In the genomic region with DNA sequence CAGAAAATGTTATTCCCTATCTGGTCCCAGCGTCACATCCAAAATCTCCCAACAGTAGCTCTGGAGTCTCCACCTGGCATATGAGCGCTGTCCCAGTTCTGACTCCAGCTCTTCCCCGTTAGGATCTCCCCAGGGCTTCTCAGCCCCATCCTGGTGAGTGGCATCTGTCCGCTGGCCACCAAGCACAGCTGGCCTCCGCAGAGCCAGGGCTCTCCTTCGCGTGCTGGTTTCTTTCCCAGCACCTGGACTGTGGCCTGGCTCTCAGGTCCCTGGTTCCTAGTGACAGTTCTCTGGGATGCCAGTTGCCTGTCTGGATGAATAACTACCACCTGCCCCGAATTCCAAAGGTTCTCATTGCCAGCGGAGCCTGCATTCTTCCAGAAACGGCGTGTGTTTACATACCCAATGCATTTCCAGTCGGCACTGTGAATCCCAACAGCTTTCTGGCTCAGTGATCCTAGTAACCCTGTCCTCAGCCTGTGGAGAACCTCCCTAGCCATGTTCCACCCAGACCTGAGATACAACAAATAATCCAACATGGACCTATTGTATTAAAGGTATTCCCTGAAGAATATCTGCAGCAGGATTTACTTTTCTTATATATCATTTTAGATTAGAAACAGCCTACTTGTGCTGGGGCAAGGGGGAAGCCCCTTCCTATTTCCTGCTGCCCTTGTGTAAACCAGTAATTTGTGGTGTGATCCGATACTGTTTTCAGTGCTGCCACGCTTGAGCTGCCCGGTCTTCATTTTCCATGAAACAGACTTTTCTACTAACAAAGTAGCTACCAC, we compare ENCODE assay signal across 23 cellular contexts.
DNase-seq lines count a peak whose midpoint lies in the region; ATAC-seq, FAIRE-seq and TF ChIP-seq lines count a peak whose summit lies in the region.
"Had no signal": no experiment of that assay in that cellular context is flagged by ENCODE, and none has a peak within 500 bp of the region (broad histone marks: within the 10 kb centered on the region; RNA-seq: fewer than 3 reads in every experiment).

No MANE protein-coding gene starts in this region.

- H4K20me1 ChIP-seq in GM12878 (ENCODE audit: control insufficient read depth, insufficient read depth), result no peaks in the 10 kb centered on the region

- no peak for TF ChIP-seq EP300 in GM12878 (IDR thresholded peaks at IDR 0.05; ENCODE audit: borderline replicate concordance in 1 of 2, control insufficient read depth in 1 of 2, low read depth in 2 of 2, low read length in 2 of 2)

- TF ChIP-seq RAD21 in GM12878 (IDR thresholded peaks at IDR 0.05; ENCODE audit: insufficient read depth, low read depth, low read length), result no peak

- ATAC-seq in GM18520 (IDR thresholded peaks at IDR 0.05; ENCODE audit: unreplicated experiment), result peak; percentile 60
- peak; percentile 79 for ATAC-seq in GM21381 (IDR thresholded peaks at IDR 0.05; ENCODE audit: unreplicated experiment)
- ATAC-seq in HG02981 (IDR thresholded peaks at IDR 0.05; ENCODE audit: unreplicated experiment), result peak; percentile 59
- ATAC-seq in GM12878, result peak; percentile 94
- ATAC-seq: activated CD8-positive, alpha-beta T cell treated with anti-CD3 and anti-CD28 coated beads, Interleukin-2, amount 10 ng/mL, durations not matched to agents 7 days and 5 days; effector memory CD8-positive, alpha-beta T cell; left colon had no signal

- WGBS in GM12878 (ENCODE audit: insufficient coverage, insufficient replicate concordance, low lambda C conversion rate, missing lambda C conversion rate), result 27% methylated on average over 15 of the region's 15 CpGs

- no peak overlapping the region for H3K9ac ChIP-seq in GM12878 (ENCODE audit: control insufficient read depth, insufficient read depth, low read length)
- H3K9ac ChIP-seq: KMS-11, SK-N-SH had no signal

- H3K4me2 ChIP-seq in GM12878 (ENCODE audit: control insufficient read depth, insufficient read depth), result no peak overlapping the region
- H3K4me2 ChIP-seq: KMS-11, SK-N-SH had no signal

- SMC1A ChIA-PET in GM12878 (lab: Charles Lee; ENCODE audit: uncharacterized antibody, unreplicated experiment), result interaction anchor here (1.0 to 3.5 kb wide), 4 partner anchors 13 to 117 kb away, joined by 3 to 12 read pairs (median 4); no protein-coding TSS in a partner anchor

- H3K9me3 ChIP-seq in GM12878 (replicated peaks; ENCODE audit: control insufficient read depth, insufficient read depth, low read length) (no peaks in the 10 kb centered on the region; the same call in 2 of the 3 replicates), ascending aorta (peaks cover 0 to 5% of the 10 kb centered on the region in 2 donors)
- H3K9me3 ChIP-seq: prostate gland, SK-N-SH had no signal

- H3K4me3 ChIP-seq in GM12878 (no peak overlapping the region), ascending aorta (no peak overlapping the region)
- H3K4me3 ChIP-seq: prostate gland had no signal

- RAD21 ChIA-PET in GM12878 (lab: Charles Lee; ENCODE audit: unreplicated experiment), result no interaction called here

- DNase-seq in GM12878 (ENCODE audit: low read depth, low spot score) (no peak), mucosa of gallbladder (ENCODE audit: low spot score) (no peak), DMS 273 (lab: John Stamatoyannopoulos, UW; ENCODE audit: unreplicated experiment) (no peak), GF-D8 (lab: John Stamatoyannopoulos, UW) (no peak), ascending aorta (ENCODE audit: low spot score in 2 of 2) (no peak)
- DNase-seq: activated CD4-positive, CD25-positive, alpha-beta regulatory T cell; activated CD8-positive, alpha-beta T cell treated with anti-CD3 and anti-CD28 coated beads, Interleukin-2, amount 10 ng/mL, durations not matched to agents 7 days and 5 days; activated T-cell treated with anti-CD3 and anti-CD28 coated beads, Interleukin-2, amount 50 U/mL, for 48 hours; C1 segment of cervical spinal cord; effector memory CD8-positive, alpha-beta T cell; left colon; MV-4-11; NCI-H187 treated with DMSO at 0.1 percent for 48 hours; NCI-H345; SK-N-SH; small intestine; stimulated activated CD4-positive, alpha-beta T cell treated with anti-CD3 and anti-CD28 coated beads, Interleukin-4, amount 100 ng/mL, for 1 hour had no signal

- FAIRE-seq in GM12878 (lab: Jason Lieb, UNC), result no peak
- FAIRE-seq: D721Med, small intestine had no signal

- in situ Hi-C loops in GM12878 (cut with MboI), result loop anchor here (5.0 kb wide), 1 partner anchor 119 kb away; no protein-coding TSS in a partner anchor

- H3K4me1 ChIP-seq in GM12878 (ENCODE audit: control insufficient read depth, insufficient read depth, low read length) (no peaks in the 10 kb centered on the region), ascending aorta (no peaks in the 10 kb centered on the region)
- H3K4me1 ChIP-seq: prostate gland had no signal

- H3K27me3 ChIP-seq in GM12878 (replicated peaks in 1 of 2; ENCODE audit: control insufficient read depth in 2 of 2, insufficient read depth in 2 of 2, low read length in 1 of 2) (no peaks in the 10 kb centered on the region), ascending aorta (no peaks in the 10 kb centered on the region)

- TF ChIP-seq CTCF in GM12878 (IDR thresholded peaks at IDR 0.05 in 2 of 3, conservative IDR thresholded peaks at IDR 0.05 in 1 of 3; ENCODE audit: control insufficient read depth in 2 of 3, extremely low read depth in 1 of 3, insufficient read depth in 1 of 3, low read depth in 3 of 3, low read length in 3 of 3) (no peak), ascending aorta (IDR thresholded peaks at IDR 0.05) (no peak)

- no TSS peak for BruUV-seq in GM12878 (replicated peaks; lab: Mats Ljungman, UMichigan)

- CTCF ChIA-PET in GM12878 (lab: Yijun Ruan, JAX), result interaction anchor here (1.3 to 7.2 kb wide), 4 partner anchors 14 to 374 kb away, joined by 3 to 52 read pairs (median 5); no protein-coding TSS in a partner anchor

- TF ChIP-seq POLR2A in GM12878 (IDR thresholded peaks at IDR 0.05; ENCODE audit: low read depth, low read length), result no peak

- POLR2A ChIA-PET in GM12878 (lab: Charles Lee), result no interaction called here

- H2AFZ ChIP-seq in GM12878 (ENCODE audit: control insufficient read depth, low read depth, low read length), result no peak overlapping the region

- H3K36me3 ChIP-seq in GM12878 (ENCODE audit: control insufficient read depth in 2 of 2, insufficient read depth in 2 of 2, low read length in 1 of 2) (no peaks in the 10 kb centered on the region), ascending aorta (no peaks in the 10 kb centered on the region)
- H3K36me3 ChIP-seq: prostate gland had no signal

- H3K27ac ChIP-seq in GM12878 (ENCODE audit: control insufficient read depth, insufficient read depth) (no peak overlapping the region), ascending aorta (no peak overlapping the region)
- H3K27ac ChIP-seq: KMS-11, prostate gland had no signal

- no peaks in the 10 kb centered on the region for H3K79me2 ChIP-seq in GM12878 (ENCODE audit: control insufficient read depth, insufficient read depth, low read length)

- intact Hi-C loops in GM12878 (cut with micrococcal nuclease; ENCODE audit: unreplicated experiment) (no loop called here), ascending aorta (cut with DNase I) (no loop called here)

TF ChIP-seq in GM12878, 131 proteins besides CTCF, POLR2A, EP300 and RAD21:
- TF ChIP-seq NR2F1 (conservative IDR thresholded peaks at IDR 0.05) (no peak), IKZF2 (IDR thresholded peaks at IDR 0.05) (peak; percentile 14 to 15; a peak in 1 of 4 replicates), RELB (IDR thresholded peaks at IDR 0.05; ENCODE audit: low read depth) (0 out of 2 replicates have a peak, but pooled peaks have one; percentile 28)
